In genomic region chr14:18914526-18914925, GRCh38 we compare ENCODE assay signal across 23 cellular contexts. TPM values are rescaled to one million over a fixed set of nuclear protein-coding genes. Genes with fewer than 3 reads are reported as not detected.
"Had no signal": no experiment of that assay in that cellular context is flagged by ENCODE, and none has a peak within 500 bp of the region (broad histone marks: within the 10 kb centered on the region; RNA-seq: fewer than 3 reads in every experiment).

No MANE protein-coding gene starts in this region.

RNA-seq across cellular contexts. Expression of gene POTEM, which starts 52.7 kb away (rescaled TPM):
- total RNA-seq: heart right ventricle; hepatocyte; left cardiac atrium; left lobe of liver; liver; lung microvascular endothelial cell; mesenteric fat pad; mucosa of gallbladder; naive thymus-derived CD8-positive, alpha-beta T cell; occipital lobe; ovary; progenitor cell of endocrine pancreas; pulmonary artery endothelial cell; renal cortical epithelial cell; right atrium auricular region; right lobe of liver; skeletal muscle tissue; smooth muscle cell; subcutaneous adipose tissue; suprapubic skin; thoracic aorta; urinary bladder; vagina had no signal
